Comparison of ENCODE assay signal across 1 cellular context in genomic region chr10:93254180-93254847, GRCh38.
TF ChIP-seq lines count a peak whose summit lies in the region.

No MANE protein-coding gene starts in this region.

TF ChIP-seq in HepG2, 621 proteins besides CTCF, POLR2A, EP300 and RAD21 (continued from another document and continues in another):
- no peak for TF ChIP-seq PRMT3 (CRISPR knock-in tag; IDR thresholded peaks at IDR 0.05; ENCODE audit: borderline replicate concordance, low read depth)
- TF ChIP-seq ZUFSP (CRISPR knock-in tag; IDR thresholded peaks at IDR 0.05; ENCODE audit: borderline replicate concordance) = no peak
- TF ChIP-seq CREB1 (IDR thresholded peaks at IDR 0.05) = no peak
- no peak for TF ChIP-seq CREB1 (CRISPR knock-in tag; IDR thresholded peaks at IDR 0.05)
- no peak for TF ChIP-seq FIP1L1 (IDR thresholded peaks at IDR 0.05; ENCODE audit: borderline replicate concordance, insufficient read depth, low read depth, low read length)
- no peak for TF ChIP-seq MED13 (CRISPR knock-in tag; IDR thresholded peaks at IDR 0.05)
- TF ChIP-seq IRF1 (CRISPR knock-in tag; IDR thresholded peaks at IDR 0.05; ENCODE audit: low read depth) = no peak
- TF ChIP-seq AGO1 (IDR thresholded peaks at IDR 0.05; ENCODE audit: low read depth, low read length, poor library complexity, severe bottlenecking) = no peak
- no peak for TF ChIP-seq KMT2A (CRISPR knock-in tag; IDR thresholded peaks at IDR 0.05)
- TF ChIP-seq, protein P1, sequence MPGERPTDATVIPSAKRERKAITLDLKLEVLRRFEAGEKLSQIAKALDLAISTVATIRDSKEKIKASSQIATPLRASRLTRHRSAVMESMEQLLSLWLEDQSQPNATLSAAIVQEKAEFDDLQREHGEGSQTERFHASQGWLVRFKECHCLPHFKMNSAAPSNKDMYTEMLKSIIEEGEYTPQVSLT (CRISPR knock-in tag; IDR thresholded peaks at IDR 0.05; ENCODE audit: borderline replicate concordance, low read depth) = no peak
- TF ChIP-seq ZNF546 (CRISPR knock-in tag; conservative IDR thresholded peaks at IDR 0.05) = no peak
- TF ChIP-seq ZNF326 (CRISPR knock-in tag; IDR thresholded peaks at IDR 0.05; ENCODE audit: borderline replicate concordance) = no peak
- TF ChIP-seq, protein P2, sequence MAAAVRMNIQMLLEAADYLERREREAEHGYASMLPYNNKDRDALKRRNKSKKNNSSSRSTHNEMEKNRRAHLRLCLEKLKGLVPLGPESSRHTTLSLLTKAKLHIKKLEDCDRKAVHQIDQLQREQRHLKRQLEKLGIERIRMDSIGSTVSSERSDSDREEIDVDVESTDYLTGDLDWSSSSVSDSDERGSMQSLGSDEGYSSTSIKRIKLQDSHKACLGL (CRISPR knock-in tag; IDR thresholded peaks at IDR 0.05) = no peak
- TF ChIP-seq AHDC1 (CRISPR knock-in tag; IDR thresholded peaks at IDR 0.05; ENCODE audit: borderline replicate concordance) = peak; percentile 87; the same call in 1 of the 2 replicates
- TF ChIP-seq NR2F1 (CRISPR knock-in tag; IDR thresholded peaks at IDR 0.05) = no peak; a peak in 1 of 4 replicates
- no peak for TF ChIP-seq PLRG1 (conservative IDR thresholded peaks at IDR 0.05)
- TF ChIP-seq POLR2G (IDR thresholded peaks at IDR 0.05; ENCODE audit: low read depth, low read length) = no peak
- TF ChIP-seq ZNF513 (CRISPR knock-in tag; conservative IDR thresholded peaks at IDR 0.05) = no peak
- TF ChIP-seq NCOA5 (CRISPR knock-in tag; IDR thresholded peaks at IDR 0.05) = no peak
- TF ChIP-seq, protein P3, sequence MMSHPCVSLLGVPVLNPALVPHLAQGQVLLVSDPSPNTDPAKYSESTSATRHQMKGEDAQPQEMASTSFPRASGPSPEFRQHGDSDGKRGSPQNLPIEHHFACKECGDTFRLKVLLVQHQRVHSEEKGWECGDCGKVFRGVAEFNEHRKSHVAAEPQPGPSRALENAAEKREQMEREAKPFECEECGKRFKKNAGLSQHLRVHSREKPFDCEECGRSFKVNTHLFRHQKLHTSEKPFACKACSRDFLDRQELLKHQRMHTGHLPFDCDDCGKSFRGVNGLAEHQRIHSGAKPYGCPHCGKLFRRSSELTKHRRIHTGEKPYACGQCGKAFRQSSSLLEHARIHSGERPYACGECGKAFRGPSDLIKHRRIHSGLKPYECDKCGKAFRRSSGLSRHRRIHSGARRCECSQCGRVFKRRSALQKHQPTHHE (CRISPR knock-in tag; IDR thresholded peaks at IDR 0.05; ENCODE audit: borderline replicate concordance) = no peak
- TF ChIP-seq HMG20B (CRISPR knock-in tag; conservative IDR thresholded peaks at IDR 0.05) = no peak; the same call in 1 of the 2 replicates
- no peak for TF ChIP-seq NR1H2 (CRISPR knock-in tag; IDR thresholded peaks at IDR 0.05; ENCODE audit: borderline replicate concordance, low read depth)
- no peak for TF ChIP-seq ZNF30 (CRISPR knock-in tag; IDR thresholded peaks at IDR 0.05)
- peak; percentile 54; the same call in 1 of the 2 replicates for TF ChIP-seq MIER3 (CRISPR knock-in tag; IDR thresholded peaks at IDR 0.05; ENCODE audit: borderline replicate concordance)
- TF ChIP-seq SNRNP70 (IDR thresholded peaks at IDR 0.05; ENCODE audit: low read depth, low read length) = no peak
- no peak for TF ChIP-seq MLLT10 (CRISPR knock-in tag; IDR thresholded peaks at IDR 0.05)
- no peak for TF ChIP-seq ZNF3 (CRISPR knock-in tag; IDR thresholded peaks at IDR 0.05)
- TF ChIP-seq ELF1 (CRISPR knock-in tag; IDR thresholded peaks at IDR 0.05) = 0 out of 2 replicates have a peak, but pooled peaks have one; percentile 15
- TF ChIP-seq RBM22 (optimal IDR thresholded peaks at IDR 0.05; ENCODE audit: low read length) = no peak
- TF ChIP-seq NFRKB (IDR thresholded peaks at IDR 0.05) = no peak
- TF ChIP-seq SOX6 (IDR thresholded peaks at IDR 0.05) = no peak
- TF ChIP-seq SOX6 (CRISPR knock-in tag; IDR thresholded peaks at IDR 0.05) = peak; percentile 74
- no peak for TF ChIP-seq TFDP1 (CRISPR knock-in tag; IDR thresholded peaks at IDR 0.05; ENCODE audit: borderline replicate concordance)
- TF ChIP-seq ADNP (CRISPR knock-in tag; IDR thresholded peaks at IDR 0.05) = no peak
- TF ChIP-seq, protein P4, sequence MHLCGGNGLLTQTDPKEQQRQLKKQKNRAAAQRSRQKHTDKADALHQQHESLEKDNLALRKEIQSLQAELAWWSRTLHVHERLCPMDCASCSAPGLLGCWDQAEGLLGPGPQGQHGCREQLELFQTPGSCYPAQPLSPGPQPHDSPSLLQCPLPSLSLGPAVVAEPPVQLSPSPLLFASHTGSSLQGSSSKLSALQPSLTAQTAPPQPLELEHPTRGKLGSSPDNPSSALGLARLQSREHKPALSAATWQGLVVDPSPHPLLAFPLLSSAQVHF (CRISPR knock-in tag; IDR thresholded peaks at IDR 0.05) = no peak
- no peak for TF ChIP-seq ZNF775 (CRISPR knock-in tag; IDR thresholded peaks at IDR 0.05; ENCODE audit: borderline replicate concordance)
- TF ChIP-seq PAWR (CRISPR knock-in tag; IDR thresholded peaks at IDR 0.05; ENCODE audit: borderline replicate concordance) = no peak
- TF ChIP-seq ZNF17 (CRISPR knock-in tag; IDR thresholded peaks at IDR 0.05) = no peak
- TF ChIP-seq ZBTB7A (CRISPR knock-in tag; IDR thresholded peaks at IDR 0.05) = no peak
- peak; percentile 96 for TF ChIP-seq SALL1 (CRISPR knock-in tag; IDR thresholded peaks at IDR 0.05)
- no peak for TF ChIP-seq MAFG (CRISPR knock-in tag; IDR thresholded peaks at IDR 0.05)
- peak; percentile 95 for TF ChIP-seq KDM6A (CRISPR knock-in tag; IDR thresholded peaks at IDR 0.05; ENCODE audit: low read depth)
- no peak for TF ChIP-seq SNAI1 (CRISPR knock-in tag; IDR thresholded peaks at IDR 0.05; ENCODE audit: borderline replicate concordance)
- TF ChIP-seq ETV6 (CRISPR knock-in tag; conservative IDR thresholded peaks at IDR 0.05) = no peak
- TF ChIP-seq ZBTB42 (CRISPR knock-in tag; IDR thresholded peaks at IDR 0.05) = no peak
- TF ChIP-seq MEIS1 (CRISPR knock-in tag; IDR thresholded peaks at IDR 0.05; ENCODE audit: borderline replicate concordance) = no peak
- TF ChIP-seq ARID2 (CRISPR knock-in tag; IDR thresholded peaks at IDR 0.05; ENCODE audit: borderline replicate concordance) = no peak
- peak; percentile 52 for TF ChIP-seq ZGPAT (CRISPR knock-in tag; IDR thresholded peaks at IDR 0.05)
- TF ChIP-seq, protein P5, sequence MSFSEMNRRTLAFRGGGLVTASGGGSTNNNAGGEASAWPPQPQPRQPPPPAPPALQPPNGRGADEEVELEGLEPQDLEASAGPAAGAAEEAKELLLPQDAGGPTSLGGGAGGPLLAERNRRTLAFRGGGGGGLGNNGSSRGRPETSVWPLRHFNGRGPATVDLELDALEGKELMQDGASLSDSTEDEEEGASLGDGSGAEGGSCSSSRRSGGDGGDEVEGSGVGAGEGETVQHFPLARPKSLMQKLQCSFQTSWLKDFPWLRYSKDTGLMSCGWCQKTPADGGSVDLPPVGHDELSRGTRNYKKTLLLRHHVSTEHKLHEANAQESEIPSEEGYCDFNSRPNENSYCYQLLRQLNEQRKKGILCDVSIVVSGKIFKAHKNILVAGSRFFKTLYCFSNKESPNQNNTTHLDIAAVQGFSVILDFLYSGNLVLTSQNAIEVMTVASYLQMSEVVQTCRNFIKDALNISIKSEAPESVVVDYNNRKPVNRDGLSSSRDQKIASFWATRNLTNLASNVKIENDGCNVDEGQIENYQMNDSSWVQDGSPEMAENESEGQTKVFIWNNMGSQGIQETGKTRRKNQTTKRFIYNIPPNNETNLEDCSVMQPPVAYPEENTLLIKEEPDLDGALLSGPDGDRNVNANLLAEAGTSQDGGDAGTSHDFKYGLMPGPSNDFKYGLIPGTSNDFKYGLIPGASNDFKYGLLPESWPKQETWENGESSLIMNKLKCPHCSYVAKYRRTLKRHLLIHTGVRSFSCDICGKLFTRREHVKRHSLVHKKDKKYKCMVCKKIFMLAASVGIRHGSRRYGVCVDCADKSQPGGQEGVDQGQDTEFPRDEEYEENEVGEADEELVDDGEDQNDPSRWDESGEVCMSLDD (CRISPR knock-in tag; IDR thresholded peaks at IDR 0.05; ENCODE audit: borderline replicate concordance) = no peak
- TF ChIP-seq MAFF (IDR thresholded peaks at IDR 0.05; ENCODE audit: low read depth, low read length) = no peak
- TF ChIP-seq ZNF282 (IDR thresholded peaks at IDR 0.05; ENCODE audit: partially characterized antibody) = no peak
- TF ChIP-seq NFKB2 (CRISPR knock-in tag; IDR thresholded peaks at IDR 0.05; ENCODE audit: borderline replicate concordance) = no peak
